Comparison of ENCODE assay signal across 20 cellular contexts in genomic region chr6:165807249-165807951, GRCh38.
"Had no signal": no experiment of that assay in that cellular context is flagged by ENCODE, and none has a peak within 500 bp of the region (broad histone marks: within the 10 kb centered on the region; RNA-seq: fewer than 3 reads in every experiment).

No MANE protein-coding gene starts in this region.

- H3K4me1 ChIP-seq: foreskin keratinocyte, pancreas, right lobe of liver, vagina had no signal

- H3K9me3 ChIP-seq: pancreas, right lobe of liver, thoracic aorta, vagina had no signal

- DNase-seq: effector memory CD8-positive, alpha-beta T cell; foreskin keratinocyte; kidney; left cardiac atrium; mesendoderm; naive B cell; occipital lobe; pancreas; right lobe of liver; spleen; stimulated activated CD4-positive, alpha-beta T cell treated with anti-CD3 and anti-CD28 coated beads, Interleukin-15, amount 100 ng/mL, for 24 hours; stimulated activated CD4-positive, alpha-beta T cell treated with anti-CD3 and anti-CD28 coated beads, Interleukin-1b, Interleukin-23, amount 100 ng/mL, for 48 hours; stimulated activated CD4-positive, alpha-beta T cell treated with anti-CD3 and anti-CD28 coated beads, Interleukin-4, amount 100 ng/mL, for 24 hours; stimulated activated naive CD8-positive, alpha-beta T cell treated with anti-CD3 and anti-CD28 coated beads, Interleukin-15, amount 100 ng/mL, for 72 hours; upper lobe of left lung had no signal

- ATAC-seq: effector memory CD8-positive, alpha-beta T cell; foreskin keratinocyte; pancreas; right lobe of liver; stimulated activated memory B cell treated with anti-CD40 and anti-IgM and Interleukin-4, amounts not matched to agents 10 μg/mL and 1 μg/mL and 100 μg/mL, for 72 hours; stimulated activated naive CD8-positive, alpha-beta T cell treated with anti-CD3 and anti-CD28 coated beads, Interleukin-15, amount 100 ng/mL, for 72 hours had no signal

- H3K4me3 ChIP-seq: esophagus muscularis mucosa, pancreas, right lobe of liver, spleen, thoracic aorta, upper lobe of left lung, vagina had no signal

- H3K27ac ChIP-seq: epithelial cell of prostate, esophagus muscularis mucosa, foreskin keratinocyte, pancreas, right lobe of liver, spleen, thoracic aorta, upper lobe of left lung, vagina had no signal

- H3K27me3 ChIP-seq: foreskin keratinocyte, pancreas, upper lobe of left lung, vagina had no signal

- H3K36me3 ChIP-seq: esophagus muscularis mucosa, pancreas, right lobe of liver, spleen, thoracic aorta, upper lobe of left lung, vagina had no signal
